Comparison of ENCODE assay signal across 8 cellular contexts in the genomic region with DNA sequence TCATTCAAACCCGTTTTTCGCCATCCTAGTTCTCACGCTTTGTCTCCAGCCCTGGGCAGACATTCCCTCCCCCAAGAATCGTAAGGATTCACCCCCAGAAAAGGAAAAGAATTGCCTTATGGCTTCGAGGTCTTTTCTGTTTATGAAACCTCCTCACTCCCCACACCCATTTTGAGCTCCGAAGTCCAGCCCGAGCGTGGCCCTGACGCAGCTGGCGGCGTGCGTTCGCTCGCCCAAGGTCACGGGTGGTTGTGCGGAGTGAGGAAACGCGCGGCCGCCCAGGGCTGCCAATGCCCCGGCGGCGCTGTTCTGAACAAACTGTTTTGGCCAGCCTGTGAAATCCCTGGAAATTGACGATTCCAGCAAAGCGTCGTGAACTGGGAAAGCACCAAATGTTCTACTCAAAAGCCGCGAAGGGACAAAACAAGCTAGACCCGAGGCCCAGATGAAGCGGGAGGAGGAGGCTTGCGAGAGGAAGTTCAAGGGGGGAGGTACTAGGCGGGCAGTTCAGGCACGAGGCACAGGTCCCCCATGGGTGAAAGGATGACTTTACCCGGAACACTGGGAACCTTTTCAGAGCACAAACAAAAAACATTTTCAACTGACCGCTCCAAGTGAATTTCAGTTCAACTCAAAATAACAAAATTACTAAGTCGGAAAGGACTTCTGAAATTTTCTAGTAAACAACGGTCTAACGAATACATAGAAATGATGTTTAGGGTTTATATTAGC. TPM values are rescaled to one million over a fixed set of nuclear protein-coding genes. Genes with fewer than 3 reads are reported as not detected.
A peak's percentile ranks its signal among the peaks of the same experiment; 100 is the strongest.
DNase-seq lines count a peak whose midpoint lies in the region; ATAC-seq, FAIRE-seq and TF ChIP-seq lines count a peak whose summit lies in the region.

No MANE protein-coding gene starts in this region.

- H3K27ac ChIP-seq in RWPE1 (peak overlapping the region; percentile 99), foreskin keratinocyte (peak overlapping the region; percentile 99)

- H3K4me1 Mint-ChIP-seq in IgD-negative memory B cell (peaks cover 21 to 34% (median 28%) of the 10 kb centered on the region in 3 donors), nephron (peaks cover 27% of the 10 kb centered on the region)

- no peaks in the 10 kb centered on the region for H3K27me3 ChIP-seq in foreskin keratinocyte

- peak; percentile 46 for ATAC-seq in GM21526 (IDR thresholded peaks at IDR 0.05; ENCODE audit: low FRiP score, unreplicated experiment)
- peak; percentile 39 for ATAC-seq in foreskin keratinocyte
- peak; percentile 28 for ATAC-seq in stimulated activated naive CD8-positive, alpha-beta T cell treated with anti-CD3 and anti-CD28 coated beads, Interleukin-15, Interleukin-2, amounts not matched to agents 100 U/mL and 50 U/mL, for 24 hours

- CTCF ChIA-PET in RWPE1 (lab: Yijun Ruan, JAX) = interaction anchor here (0.6 to 1.5 kb wide), 6 partner anchors 42 to 565 kb away, joined by 3 to 4 read pairs (median 4); no protein-coding TSS in a partner anchor

- no peaks in the 10 kb centered on the region for H3K36me3 Mint-ChIP-seq in IgD-negative memory B cell
- H3K36me3 Mint-ChIP-seq in nephron (ENCODE audit: low read depth) = peaks cover 23% of the 10 kb centered on the region

- no peak for DNase-seq in D721Med (ENCODE audit: insufficient read length, low spot score)
- peak; percentile 49 for DNase-seq in RWPE1 (ENCODE audit: low spot score)
- peak; percentile 7 to 54 (median 30) for DNase-seq in activated naive CD4-positive, alpha-beta T cell (lab: John Stamatoyannopoulos, UW)
- no peak for DNase-seq in foreskin keratinocyte
- peak; percentile 66 for DNase-seq in stimulated activated naive CD8-positive, alpha-beta T cell treated with anti-CD3 and anti-CD28 coated beads, Interleukin-15, Interleukin-2, amounts not matched to agents 100 U/mL and 50 U/mL, for 24 hours

- FAIRE-seq in D721Med (lab: Jason Lieb, UNC) = peak; percentile 35

- peaks cover 10% of the 10 kb centered on the region for H3K4me1 ChIP-seq in foreskin keratinocyte

- peak overlapping the region; percentile 99 to 100 (median 100) for H3K27ac Mint-ChIP-seq in IgD-negative memory B cell
- peak overlapping the region; percentile 98 to 100 (median 100) for H3K27ac Mint-ChIP-seq in nephron

- POLR2A ChIA-PET in RWPE1 (lab: Yijun Ruan, JAX; ENCODE audit: low non-redundant PET) = interaction anchor here (0.9 to 2.0 kb wide), 8 partner anchors 9 to 228 kb away, joined by 3 to 11 read pairs (median 6); no protein-coding TSS in a partner anchor

- H3K4me3 Mint-ChIP-seq in IgD-negative memory B cell (peak overlapping the region; percentile 92 to 99 (median 98)), nephron (peak overlapping the region; percentile 91 to 92 (median 92))

- H3K9me3 Mint-ChIP-seq in IgD-negative memory B cell (no peaks in the 10 kb centered on the region), nephron (no peaks in the 10 kb centered on the region)

- H3K27me3 Mint-ChIP-seq in IgD-negative memory B cell = no peaks in the 10 kb centered on the region
- H3K27me3 Mint-ChIP-seq in nephron (ENCODE audit: low read depth) = peaks cover under 1% of the 10 kb centered on the region

- peak; percentile 0 for TF ChIP-seq CTCF in D721Med (IDR thresholded peaks at IDR 0.05; ENCODE audit: insufficient read depth, missing control alignments)
- no peak for TF ChIP-seq CTCF in RWPE1 (conservative IDR thresholded peaks at IDR 0.05; ENCODE audit: low read depth)
- peak; percentile 37 for TF ChIP-seq CTCF in foreskin keratinocyte (conservative IDR thresholded peaks at IDR 0.05)
- no peak for TF ChIP-seq CTCF in nephron (IDR thresholded peaks at IDR 0.05; ENCODE audit: unreplicated experiment in 3 of 3)

RNA-seq across cellular contexts. Expression of gene ZFAND5, which starts 0.7 kb away (rescaled TPM):
- polyA plus RNA-seq in IgD-negative memory B cell (110 TPM), foreskin keratinocyte (33.6 and 41.8 TPM in 2 replicates)
- total RNA-seq in foreskin keratinocyte = 63.3 and 91.5 TPM in 2 replicates

Comparison
In these comparisons a context has a peak if more than half of its experiments do, and no peak if none do; other contexts are left out.
1. DNase-seq: peak in RWPE1 (single experiment), activated naive CD4-positive, alpha-beta T cell (4 of 4) and stimulated activated naive CD8-positive, alpha-beta T cell treated with anti-CD3 and anti-CD28 coated beads, Interleukin-15, Interleukin-2, amounts not matched to agents 100 U/mL and 50 U/mL, for 24 hours (single experiment); none in D721Med (single experiment) and foreskin keratinocyte (0 of 2).
2. CTCF ChIP-seq: peak in D721Med (single experiment) and foreskin keratinocyte (single experiment); none in RWPE1 (single experiment) and nephron (0 of 3).
3. Peak in every context shown above with its lines, with median percentiles within 50 percentile points of each other: ATAC-seq.